Comparison of ENCODE assay signal across 8 cellular contexts in the genomic region with DNA sequence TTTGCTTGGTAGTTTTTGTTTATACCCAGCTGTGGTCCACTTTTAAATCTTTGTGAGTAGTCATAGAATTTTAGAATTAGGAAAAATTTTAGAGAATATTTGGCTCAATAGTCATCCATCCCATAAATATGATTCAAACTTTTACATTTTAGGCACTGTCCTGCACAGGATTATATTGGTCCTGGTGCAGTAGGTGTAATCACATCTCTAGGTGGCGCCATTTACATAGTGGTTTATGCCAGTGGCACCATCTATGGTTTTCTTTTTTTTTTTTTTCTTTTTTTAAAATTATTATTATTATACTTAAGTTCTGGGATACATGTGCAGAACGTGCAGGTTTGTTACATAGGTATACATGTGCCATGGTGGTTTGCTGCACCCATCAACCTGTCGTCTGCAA.
DNase-seq lines count a peak whose midpoint lies in the region; ATAC-seq and TF ChIP-seq lines count a peak whose summit lies in the region.

No MANE protein-coding gene starts in this region.

- no peak overlapping the region for H3K9ac ChIP-seq in SU-DHL-6 (ENCODE audit: low read length)

- no peak overlapping the region for H2AFZ ChIP-seq in SU-DHL-6 (ENCODE audit: low read depth, low read length, severe bottlenecking)

- H3K27ac ChIP-seq in cardiac muscle cell, result no peak overlapping the region
- H3K27ac ChIP-seq in SU-DHL-6 (ENCODE audit: low read depth, low read length), result no peak overlapping the region

- H3K4me1 ChIP-seq in cardiac muscle cell (ENCODE audit: low read depth), result no peaks in the 10 kb centered on the region

- TF ChIP-seq CTCF in cardiac muscle cell (IDR thresholded peaks at IDR 0.05; ENCODE audit: low read depth, low read length), result peak; percentile 57
- peak; percentile 36 for TF ChIP-seq CTCF in SU-DHL-6 (IDR thresholded peaks at IDR 0.05; ENCODE audit: insufficient read depth, low read length, poor library complexity, severe bottlenecking)

- ATAC-seq in Right ventricle myocardium superior (ENCODE audit: poor library complexity), result no peak
- peak; percentile 82 for ATAC-seq in HG03354 (IDR thresholded peaks at IDR 0.05; ENCODE audit: poor library complexity, severe bottlenecking, unreplicated experiment)

- no peaks in the 10 kb centered on the region for H3K9me2 ChIP-seq in SU-DHL-6 (replicated peaks; ENCODE audit: insufficient read depth, low read length)

- intact Hi-C loops in Right ventricle myocardium superior (cut with DNase I), result no loop called here

- H3K4me2 ChIP-seq in SU-DHL-6 (ENCODE audit: low read depth, low read length, poor library complexity, severe bottlenecking), result no peak overlapping the region

- H3K36me3 ChIP-seq in cardiac muscle cell (no peaks in the 10 kb centered on the region), SU-DHL-6 (ENCODE audit: low read length) (no peaks in the 10 kb centered on the region)

- H3K27me3 ChIP-seq in cardiac muscle cell (no peaks in the 10 kb centered on the region), SU-DHL-6 (ENCODE audit: low read length) (no peaks in the 10 kb centered on the region)

- no peak overlapping the region for H3K4me3 ChIP-seq in cardiac muscle cell
- no peak overlapping the region for H3K4me3 ChIP-seq in SU-DHL-6 (ENCODE audit: insufficient read depth, low read length, poor library complexity, severe bottlenecking)

- no peaks in the 10 kb centered on the region for H4K20me1 ChIP-seq in SU-DHL-6 (ENCODE audit: low read depth, low read length)

- peak; percentile 67 to 70 for DNase-seq in cardiac muscle cell (ENCODE audit: low read depth in 1 of 2, low spot score in 1 of 2)
- DNase-seq in Right ventricle myocardium superior, result no peak
- peak; percentile 38 for DNase-seq in iPS-NIHi7 (ENCODE audit: extremely low spot score)
- DNase-seq in GM19240 (ENCODE audit: insufficient read length, low spot score), result no peak
- no peak for DNase-seq in OCI-M2 (lab: John Stamatoyannopoulos, UW; ENCODE audit: unreplicated experiment)
- no peak for DNase-seq in activated CD4-positive, alpha-beta T cell treated with anti-CD3 and anti-CD28 coated beads, Interleukin-2, amount 50 U/mL, for 4 hours

- no peaks in the 10 kb centered on the region for H3K79me2 ChIP-seq in SU-DHL-6 (ENCODE audit: insufficient read depth, low read length)

- no peaks in the 10 kb centered on the region for H3K9me3 ChIP-seq in cardiac muscle cell (ENCODE audit: low read depth)
- no peaks in the 10 kb centered on the region for H3K9me3 ChIP-seq in SU-DHL-6 (ENCODE audit: insufficient read depth, low read length)

- H3F3A ChIP-seq in SU-DHL-6 (ENCODE audit: insufficient read depth), result no peaks in the 10 kb centered on the region

Comparison
In these comparisons a context has a peak if more than half of its experiments do, and no peak if none do; other contexts are left out.
1. DNase-seq: peak in cardiac muscle cell (2 of 2) and iPS-NIHi7 (single experiment); none in Right ventricle myocardium superior (single experiment), GM19240 (single experiment), OCI-M2 (single experiment) and activated CD4-positive, alpha-beta T cell treated with anti-CD3 and anti-CD28 coated beads, Interleukin-2, amount 50 U/mL, for 4 hours (0 of 2).